1 cellular context compared by ENCODE assay signal in genomic region chr14:37167151-37168047, GRCh38.
TF ChIP-seq lines count a peak whose summit lies in the region.

No MANE protein-coding gene starts in this region.

TF ChIP-seq in K562, 482 proteins besides CTCF, POLR2A, EP300 and RAD21 (continued from another document and continues in another):
- TF ChIP-seq THRB (CRISPR knock-in tag; conservative IDR thresholded peaks at IDR 0.05), result peak; percentile 91
- TF ChIP-seq BMI1 (IDR thresholded peaks at IDR 0.05; ENCODE audit: low read length), result no peak
- TF ChIP-seq NCOA6 (IDR thresholded peaks at IDR 0.05), result no peak
- 0 out of 2 replicates have a peak, but pooled peaks have one; percentile 33 for TF ChIP-seq JUN (IDR thresholded peaks at IDR 0.05; ENCODE audit: borderline replicate concordance, low read depth, low read length)
- no peak for TF ChIP-seq JUN (CRISPR knock-in tag; IDR thresholded peaks at IDR 0.05; ENCODE audit: borderline replicate concordance)
- peak; percentile 86 for TF ChIP-seq ZFP1 (CRISPR knock-in tag; IDR thresholded peaks at IDR 0.05)
- peak; percentile 97 for TF ChIP-seq ZNF668 (CRISPR knock-in tag; IDR thresholded peaks at IDR 0.05)
- TF ChIP-seq ZBTB26 (CRISPR knock-in tag; IDR thresholded peaks at IDR 0.05), result peak; percentile 92; the same call in 1 of the 2 replicates
- no peak for TF ChIP-seq TEAD4 (IDR thresholded peaks at IDR 0.05; ENCODE audit: low read length)
- TF ChIP-seq TEAD4 (CRISPR knock-in tag; IDR thresholded peaks at IDR 0.05; ENCODE audit: borderline replicate concordance), result no peak
- peak; percentile 91 for TF ChIP-seq ZNF212 (CRISPR knock-in tag; IDR thresholded peaks at IDR 0.05)
- TF ChIP-seq PHF20 (IDR thresholded peaks at IDR 0.05; ENCODE audit: partially characterized antibody), result no peak
- peak; percentile 95 for TF ChIP-seq NFXL1 (CRISPR knock-in tag; IDR thresholded peaks at IDR 0.05)
- TF ChIP-seq MYNN (IDR thresholded peaks at IDR 0.05), result no peak
- TF ChIP-seq MYNN (CRISPR knock-in tag; IDR thresholded peaks at IDR 0.05), result no peak
- TF ChIP-seq DLX4 (CRISPR knock-in tag; IDR thresholded peaks at IDR 0.05), result no peak
- peak; percentile 92 for TF ChIP-seq IRF9 (tag; IDR thresholded peaks at IDR 0.05)
- TF ChIP-seq ZKSCAN8 (CRISPR knock-in tag; IDR thresholded peaks at IDR 0.05), result peak; percentile 89
- TF ChIP-seq JUND (IDR thresholded peaks at IDR 0.05; ENCODE audit: borderline replicate concordance, low read depth, low read length), result peak; percentile 69
- peak; percentile 69; the same call in 2 of the 3 replicates for TF ChIP-seq JUND (tag; IDR thresholded peaks at IDR 0.05; ENCODE audit: borderline replicate concordance, low read depth, low read length)
- no peak for TF ChIP-seq ARHGAP35 (IDR thresholded peaks at IDR 0.05; ENCODE audit: partially characterized antibody)
- TF ChIP-seq CEBPG (CRISPR knock-in tag; IDR thresholded peaks at IDR 0.05), result no peak
- TF ChIP-seq CEBPG (tag; conservative IDR thresholded peaks at IDR 0.05 in 1 of 2, IDR thresholded peaks at IDR 0.05 in 1 of 2), result peak; percentile 55 to 76; a peak in 3 of 4 replicates
- no peak for TF ChIP-seq SMAD1 (IDR thresholded peaks at IDR 0.05; ENCODE audit: low read depth, low read length, partially characterized antibody)
- no peak for TF ChIP-seq HMGXB4 (CRISPR knock-in tag; IDR thresholded peaks at IDR 0.05)
- no peak for TF ChIP-seq FOXK2 (conservative IDR thresholded peaks at IDR 0.05 in 1 of 2, IDR thresholded peaks at IDR 0.05 in 1 of 2; ENCODE audit: low read depth in 2 of 2)
- peak; percentile 96 for TF ChIP-seq FOXO4 (CRISPR knock-in tag; IDR thresholded peaks at IDR 0.05)
- peak; percentile 82; the same call in 1 of the 2 replicates for TF ChIP-seq ZNF133 (CRISPR knock-in tag; IDR thresholded peaks at IDR 0.05)
- TF ChIP-seq ZNF507 (tag; conservative IDR thresholded peaks at IDR 0.05), result peak; percentile 65
- peak; percentile 90 for TF ChIP-seq ID3 (CRISPR knock-in tag; IDR thresholded peaks at IDR 0.05)
- TF ChIP-seq ID3 (tag; IDR thresholded peaks at IDR 0.05), result peak; percentile 97
- no peak for TF ChIP-seq NUFIP1 (IDR thresholded peaks at IDR 0.05; ENCODE audit: partially characterized antibody)
- peak; percentile 90 for TF ChIP-seq ZBTB34 (CRISPR knock-in tag; IDR thresholded peaks at IDR 0.05)
- 0 out of 2 replicates have a peak, but pooled peaks have one; percentile 59 for TF ChIP-seq CLOCK (CRISPR knock-in tag; IDR thresholded peaks at IDR 0.05; ENCODE audit: borderline replicate concordance)
- peak; percentile 86 for TF ChIP-seq ZNF140 (CRISPR knock-in tag; IDR thresholded peaks at IDR 0.05)
- TF ChIP-seq TRIM28 (IDR thresholded peaks at IDR 0.05), result no peak
- no peak for TF ChIP-seq MEF2A (IDR thresholded peaks at IDR 0.05; ENCODE audit: control insufficient read depth, low read depth, low read length)
- TF ChIP-seq DEAF1 (CRISPR knock-in tag; IDR thresholded peaks at IDR 0.05), result peak; percentile 52
- peak; percentile 87 for TF ChIP-seq ZNF57 (CRISPR knock-in tag; IDR thresholded peaks at IDR 0.05)
- TF ChIP-seq NFE2 (IDR thresholded peaks at IDR 0.05; ENCODE audit: low read depth), result peak; percentile 90
- peak; percentile 94; the same call in 1 of the 2 replicates for TF ChIP-seq HOMEZ (CRISPR knock-in tag; IDR thresholded peaks at IDR 0.05)
- no peak for TF ChIP-seq ZZZ3 (IDR thresholded peaks at IDR 0.05)
- peak; percentile 89 for TF ChIP-seq ZNF23 (CRISPR knock-in tag; IDR thresholded peaks at IDR 0.05)
- no peak for TF ChIP-seq MXI1 (IDR thresholded peaks at IDR 0.05; ENCODE audit: low read depth, low read length)
- TF ChIP-seq PTRF (tag; IDR thresholded peaks at IDR 0.05), result peak; percentile 97
- TF ChIP-seq MAFK (IDR thresholded peaks at IDR 0.05; ENCODE audit: low read length), result peak; percentile 81
- peak; percentile 93 for TF ChIP-seq E2F3 (CRISPR knock-in tag; IDR thresholded peaks at IDR 0.05)
- TF ChIP-seq ATF7 (IDR thresholded peaks at IDR 0.05), result peak; percentile 83
- TF ChIP-seq ZNF766 (CRISPR knock-in tag; conservative IDR thresholded peaks at IDR 0.05), result peak; percentile 97
- TF ChIP-seq ZNF583 (CRISPR knock-in tag; IDR thresholded peaks at IDR 0.05), result peak; percentile 98
- peak; percentile 98 for TF ChIP-seq ZNF311 (CRISPR knock-in tag; IDR thresholded peaks at IDR 0.05)
- peak; percentile 94 for TF ChIP-seq HINFP (tag; conservative IDR thresholded peaks at IDR 0.05; ENCODE audit: low read depth)
- no peak for TF ChIP-seq CCAR2 (IDR thresholded peaks at IDR 0.05; ENCODE audit: low read depth, low read length)
- no peak for TF ChIP-seq NR2C2 (CRISPR knock-in tag; IDR thresholded peaks at IDR 0.05)
- TF ChIP-seq NR2C2 (tag; IDR thresholded peaks at IDR 0.05), result peak; percentile 87
- no peak for TF ChIP-seq HDGF (IDR thresholded peaks at IDR 0.05)
- TF ChIP-seq NEUROD1 (IDR thresholded peaks at IDR 0.05; ENCODE audit: borderline replicate concordance, low read depth, low read length, partially characterized antibody), result no peak
